Comparison of ENCODE assay signal across 8 cellular contexts in the genomic region with DNA sequence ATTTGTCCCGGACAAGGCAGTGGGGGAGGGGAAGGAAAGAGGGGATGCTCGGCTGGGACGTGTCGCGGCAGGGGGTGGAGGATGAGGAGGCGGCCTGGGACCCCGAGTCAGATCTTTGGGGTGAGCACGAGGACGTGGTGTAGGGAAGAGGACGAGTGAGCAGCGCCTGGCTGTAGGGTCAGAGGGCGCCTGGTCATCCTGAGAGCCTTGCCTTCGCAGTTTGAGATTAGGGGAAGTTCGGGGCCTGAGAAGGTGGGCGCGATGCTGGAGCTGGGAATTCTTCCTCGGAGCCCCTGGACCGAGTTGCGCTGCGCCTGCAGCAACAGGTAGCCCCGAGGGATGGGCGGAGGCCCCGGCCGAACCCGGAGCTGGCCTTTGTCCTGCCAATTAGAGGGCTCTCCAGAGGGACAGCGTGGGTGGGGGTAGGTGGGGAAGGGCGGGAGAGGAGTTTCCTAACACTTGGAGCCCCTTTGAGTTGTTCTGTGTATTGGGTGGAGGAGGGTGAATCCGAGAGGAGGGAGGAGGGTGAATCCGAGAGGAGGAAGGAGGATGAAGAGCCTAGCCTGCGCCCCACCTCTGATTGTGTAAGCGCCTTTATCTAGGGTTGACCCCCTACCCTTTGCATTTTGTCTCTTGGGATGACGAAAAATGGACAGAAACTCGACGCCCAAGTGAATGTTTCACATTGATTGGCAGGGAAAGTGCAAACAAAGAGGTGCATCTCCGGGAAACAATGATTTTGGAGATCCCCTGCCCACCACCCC.
DNase-seq lines count a peak whose midpoint lies in the region; ATAC-seq, FAIRE-seq and TF ChIP-seq lines count a peak whose summit lies in the region.

No MANE protein-coding gene starts in this region.

- peaks cover 0 to 26% (median 0%) of the 10 kb centered on the region in 4 donors for H3K4me1 ChIP-seq in Peyer's patch
- peaks cover 0 to 7% (median 0%) of the 10 kb centered on the region in 3 donors for H3K4me1 ChIP-seq in pancreas

- no peaks in the 10 kb centered on the region for H3K9me3 ChIP-seq in Peyer's patch
- no peaks in the 10 kb centered on the region for H3K9me3 ChIP-seq in pancreas

- H3K27ac ChIP-seq in Peyer's patch, result peak overlapping the region in 3 of 4 donors; percentile 25 to 61 (median 42)
- H3K27ac ChIP-seq in pancreas, result no peak overlapping the region

- 7 to 8% methylated on average over 35 of the region's 35 CpGs for WGBS in pancreas, 2 donors

- intact Hi-C loops in pancreas (cut with DNase I), result no loop called here

- H3K36me3 ChIP-seq in Peyer's patch (no peaks in the 10 kb centered on the region), pancreas (no peaks in the 10 kb centered on the region)

- H3K27me3 ChIP-seq in Peyer's patch, result peaks cover 0 to 6% of the 10 kb centered on the region in 2 donors
- H3K27me3 ChIP-seq in pancreas, result no peaks in the 10 kb centered on the region

- DNase-seq in ELF-1 (ENCODE audit: low read depth, low spot score) (peak; percentile 73), Peyer's patch (no peak), foreskin fibroblast (no peak), pancreas (peak in 1 of 6 donors; percentile 56), pons (ENCODE audit: low spot score) (no peak), cerebellar nuclear complex (lab: John Stamatoyannopoulos, UW) (no peak), RCC 7860 (ENCODE audit: low spot score) (no peak), NCI-H2107 treated with DMSO at 0.1 percent for 48 hours (lab: John Stamatoyannopoulos, UW; ENCODE audit: unreplicated experiment) (no peak)

- TF ChIP-seq CTCF in Peyer's patch (IDR thresholded peaks at IDR 0.05) (no peak), foreskin fibroblast (IDR thresholded peaks at IDR 0.05; ENCODE audit: low read depth, low read length) (no peak), pancreas (IDR thresholded peaks at IDR 0.05) (no peak)

- H3K4me3 ChIP-seq in Peyer's patch (peak overlapping the region; percentile 24 to 51 (median 37)), foreskin fibroblast (ENCODE audit: low read depth in 1 of 2, low read length in 2 of 2) (peak overlapping the region; percentile 40 to 53), pancreas (peak overlapping the region in 3 of 4 donors; percentile 19 to 48 (median 30))

- no peak for FAIRE-seq in pancreas (lab: Jason Lieb, UNC)
- FAIRE-seq in RCC 7860 (lab: Jason Lieb, UNC), result no peak

- no peak for TF ChIP-seq POLR2A in Peyer's patch (IDR thresholded peaks at IDR 0.05)

- ATAC-seq in pancreas, result peak in 3 of 4 donors; percentile 21 to 38 (median 27)

Comparison
In these comparisons a context has a peak if more than half of its experiments do, and no peak if none do; other contexts are left out.
1. H3K27ac ChIP-seq: peak in Peyer's patch (3 of 4); none in pancreas (0 of 4).
2. Peak in every context shown above with its lines, with median percentiles within 50 percentile points of each other: H3K4me3 ChIP-seq.